Comparison of ENCODE assay signal across 7 cellular contexts in the genomic region with DNA sequence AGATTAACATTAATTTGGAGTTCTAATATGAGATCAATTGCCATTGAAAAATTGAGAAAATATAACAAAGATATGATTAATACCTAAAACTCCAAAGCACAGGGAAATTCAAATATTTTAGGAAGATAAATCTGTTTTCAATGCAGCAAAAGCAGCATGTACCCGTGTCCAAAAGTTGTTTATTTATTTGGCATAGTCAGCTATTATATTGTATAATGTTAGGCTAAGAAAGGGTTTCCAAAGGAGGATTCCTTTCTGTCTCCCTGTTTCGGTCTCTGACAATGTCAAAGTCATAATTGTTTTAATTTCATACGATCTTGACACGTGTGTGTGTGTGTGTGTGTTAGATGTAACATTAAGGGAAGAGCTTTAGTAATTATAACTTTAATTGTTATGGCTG.
"Had no signal": no experiment of that assay in that cellular context is flagged by ENCODE, and none has a peak within 500 bp of the region (broad histone marks: within the 10 kb centered on the region; RNA-seq: fewer than 3 reads in every experiment).

No MANE protein-coding gene starts in this region.

- H3K9ac ChIP-seq: KMS-11 had no signal

- DNase-seq: IMR-90, KBM-7, KG1 had no signal

- H3K4me2 ChIP-seq: KMS-11 had no signal

- H3K4me3 ChIP-seq: K562 had no signal

- ATAC-seq: K562 had no signal

- H3K27ac ChIP-seq: HL-60, KMS-11 had no signal

- FAIRE-seq: HTR-8/SVneo, K562 had no signal
